In the genomic region with DNA sequence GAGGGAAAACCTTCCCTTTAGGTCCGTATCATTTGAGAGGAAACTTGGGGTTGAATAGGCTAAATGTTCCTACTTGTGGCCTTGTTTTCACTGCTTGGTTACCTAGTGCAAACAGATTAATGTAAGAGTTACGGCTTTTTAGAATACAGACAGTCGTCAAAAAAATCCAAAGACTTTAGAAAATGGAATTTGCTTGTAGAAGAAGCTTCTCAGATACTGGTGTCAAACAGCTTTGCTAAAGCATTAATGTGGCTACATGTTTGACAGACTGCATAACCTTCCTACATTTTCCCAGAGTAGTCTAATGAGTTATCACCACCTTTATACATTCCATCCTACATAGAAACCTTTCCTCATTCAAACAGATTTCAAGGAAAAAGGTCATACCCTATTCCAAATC, we compare ENCODE assay signal across 13 cellular contexts.
"Had no signal": no experiment of that assay in that cellular context is flagged by ENCODE, and none has a peak within 500 bp of the region (broad histone marks: within the 10 kb centered on the region; RNA-seq: fewer than 3 reads in every experiment).

No MANE protein-coding gene starts in this region.

- DNase-seq: activated CD4-positive, alpha-beta T cell treated with anti-CD3 and anti-CD28 coated beads for 1 hour; activated CD4-positive, alpha-beta T cell treated with anti-CD3 and anti-CD28 coated beads, Interleukin-2, amount 50 U/mL, for 4 hours; activated naive CD4-positive, alpha-beta T cell treated with Interleukin-2 at 50 U/mL for 16 hours; activated T-cell treated with anti-CD3 and anti-CD28 coated beads for 4 hours; aorta; left ventricle myocardium superior; mesenchymal stem cell; spleen had no signal

- H3K27ac ChIP-seq: hepatocyte, spleen had no signal

- H3K9me3 Mint-ChIP-seq: stimulated activated naive CD8-positive, alpha-beta T cell treated with anti-CD3 and anti-CD28 coated beads, Interleukin-15, Interleukin-2, amounts not matched to agents 100 ng/mL and 50 ng/mL, for 24 hours had no signal

- H3K4me3 ChIP-seq: hepatocyte, spleen had no signal

- H3K4me3 Mint-ChIP-seq: stimulated activated naive CD8-positive, alpha-beta T cell treated with anti-CD3 and anti-CD28 coated beads, Interleukin-15, Interleukin-2, amounts not matched to agents 100 ng/mL and 50 ng/mL, for 24 hours had no signal

- H3K27ac Mint-ChIP-seq: stimulated activated naive CD8-positive, alpha-beta T cell treated with anti-CD3 and anti-CD28 coated beads, Interleukin-15, Interleukin-2, amounts not matched to agents 100 ng/mL and 50 ng/mL, for 24 hours had no signal

- FAIRE-seq: urothelium cell line had no signal

- ATAC-seq: esophagus mucosa, left ventricle myocardium superior, sciatic nerve had no signal

- H3K36me3 ChIP-seq: spleen had no signal

- H3K27me3 ChIP-seq: hepatocyte, spleen had no signal

- H3K9me3 ChIP-seq: spleen had no signal
